ENCODE assay signal across 8 cellular contexts in the genomic region with DNA sequence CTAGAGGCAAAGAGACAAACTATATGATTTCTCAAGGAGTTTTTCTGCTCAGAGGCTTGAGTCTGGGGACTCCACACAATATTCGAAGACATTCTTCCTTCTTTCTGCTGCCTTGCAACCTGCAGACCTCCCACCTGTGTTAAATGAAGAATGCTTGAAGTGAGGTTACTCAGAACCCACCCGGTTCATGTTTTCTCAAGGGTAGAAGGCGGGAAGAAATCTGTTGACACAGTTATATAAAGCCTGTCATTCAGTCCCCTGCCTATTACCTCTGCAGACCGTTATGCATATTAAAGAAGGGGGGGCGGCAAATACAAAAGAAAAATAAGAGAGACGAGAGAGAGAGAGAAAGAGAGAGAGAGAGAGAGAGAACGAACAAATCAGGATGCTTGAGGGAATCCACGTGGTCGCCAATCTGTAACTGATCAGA. TPM values are rescaled to one million over a fixed set of nuclear protein-coding genes. Genes with fewer than 3 reads are reported as not detected.
A peak's percentile ranks its signal among the peaks of the same experiment; 100 is the strongest.
DNase-seq lines count a peak whose midpoint lies in the region; ATAC-seq and TF ChIP-seq lines count a peak whose summit lies in the region.

No MANE protein-coding gene starts in this region.

- H3K27ac ChIP-seq in colonic mucosa, result no peak overlapping the region

- no peaks in the 10 kb centered on the region for H3K36me3 ChIP-seq in colonic mucosa

- no peaks in the 10 kb centered on the region for H3K27me3 Mint-ChIP-seq in natural killer cell treated with Interleukin-12 subunit alpha and Interleukin-12 subunit beta and Interleukin-15 and Interleukin-18, amount 100 ng/mL, for 72 hours

- peaks cover 23 to 25% of the 10 kb centered on the region in 2 donors for H3K4me1 Mint-ChIP-seq in natural killer cell treated with Interleukin-12 subunit alpha and Interleukin-12 subunit beta and Interleukin-15 and Interleukin-18, amount 100 ng/mL, for 72 hours (ENCODE audit: low read depth in 2 of 2)

- DNase-seq in ELR (ENCODE audit: low read depth) (peak; percentile 49), NCI-H1436 (lab: John Stamatoyannopoulos, UW) (peak; percentile 40), colonic mucosa (no peak), amniotic stem cell (lab: John Stamatoyannopoulos, UW) (no peak)
- no peak for DNase-seq in natural killer cell treated with Interleukin-12 subunit alpha and Interleukin-12 subunit beta and Interleukin-15 and Interleukin-18, amount 100 ng/mL, for 72 hours (ENCODE audit: low spot score)

- no peaks in the 10 kb centered on the region for H3K9me3 Mint-ChIP-seq in natural killer cell treated with Interleukin-12 subunit alpha and Interleukin-12 subunit beta and Interleukin-15 and Interleukin-18, amount 100 ng/mL, for 72 hours

- intact Hi-C loops in colonic mucosa (cut with DNase I), result no loop called here

- peak overlapping the region; percentile 58 to 97 for H3K27ac Mint-ChIP-seq in natural killer cell treated with Interleukin-12 subunit alpha and Interleukin-12 subunit beta and Interleukin-15 and Interleukin-18, amount 100 ng/mL, for 72 hours

- peak overlapping the region; percentile 59 to 89 for H3K9ac ChIP-seq in colonic mucosa (ENCODE audit: low read depth in 2 of 2, low read length in 2 of 2)

- no peaks in the 10 kb centered on the region for H3K27me3 ChIP-seq in colonic mucosa

- peak overlapping the region; percentile 87 for H3K4me3 Mint-ChIP-seq in natural killer cell treated with Interleukin-12 subunit alpha and Interleukin-12 subunit beta and Interleukin-15 and Interleukin-18, amount 100 ng/mL, for 72 hours

- no peaks in the 10 kb centered on the region for H3K9me3 ChIP-seq in colonic mucosa

- TF ChIP-seq CTCF in colonic mucosa (IDR thresholded peaks at IDR 0.05), result no peak

- no peaks in the 10 kb centered on the region for H3K36me3 Mint-ChIP-seq in natural killer cell treated with Interleukin-12 subunit alpha and Interleukin-12 subunit beta and Interleukin-15 and Interleukin-18, amount 100 ng/mL, for 72 hours

- no peak for ATAC-seq in natural killer cell treated with Interleukin-12 subunit alpha and Interleukin-12 subunit beta and Interleukin-15 and Interleukin-18, amount 100 ng/mL, for 72 hours
- ATAC-seq in GM21381 (IDR thresholded peaks at IDR 0.05; ENCODE audit: unreplicated experiment) (no peak), GM21717 (IDR thresholded peaks at IDR 0.05; ENCODE audit: unreplicated experiment) (no peak), HG03108 (IDR thresholded peaks at IDR 0.05; ENCODE audit: unreplicated experiment) (no peak)

- H3K4me1 ChIP-seq in colonic mucosa, result no peaks in the 10 kb centered on the region

- H3K4me3 ChIP-seq in colonic mucosa, result peak overlapping the region; percentile 95

RNA-seq across cellular contexts. Expression of a gene that starts 2.2 kb away (rescaled TPM):
- 10 to 100 TPM; 33.8 to 45.1 TPM for total RNA-seq in colonic mucosa
- 100 to 1,000 TPM; 145 to 202 TPM for total RNA-seq in natural killer cell treated with Interleukin-12 subunit alpha and Interleukin-12 subunit beta and Interleukin-15 and Interleukin-18, amount 100 ng/mL, for 72 hours

RNA-seq across cellular contexts. Expression of a gene that starts 32.7 kb away (rescaled TPM):
- 100 to 1,000 TPM; 282 to 380 TPM for total RNA-seq in colonic mucosa
- 100 to 1,000 TPM; 183 to 189 TPM for total RNA-seq in natural killer cell treated with Interleukin-12 subunit alpha and Interleukin-12 subunit beta and Interleukin-15 and Interleukin-18, amount 100 ng/mL, for 72 hours

Comparison
In these comparisons a context has a peak if more than half of its experiments do, and no peak if none do; other contexts are left out.
1. DNase-seq: peak in ELR (single experiment) and NCI-H1436 (single experiment); none in colonic mucosa (single experiment), natural killer cell treated with Interleukin-12 subunit alpha and Interleukin-12 subunit beta and Interleukin-15 and Interleukin-18, amount 100 ng/mL, for 72 hours (single experiment) and amniotic stem cell (single experiment).